In the genomic region with DNA sequence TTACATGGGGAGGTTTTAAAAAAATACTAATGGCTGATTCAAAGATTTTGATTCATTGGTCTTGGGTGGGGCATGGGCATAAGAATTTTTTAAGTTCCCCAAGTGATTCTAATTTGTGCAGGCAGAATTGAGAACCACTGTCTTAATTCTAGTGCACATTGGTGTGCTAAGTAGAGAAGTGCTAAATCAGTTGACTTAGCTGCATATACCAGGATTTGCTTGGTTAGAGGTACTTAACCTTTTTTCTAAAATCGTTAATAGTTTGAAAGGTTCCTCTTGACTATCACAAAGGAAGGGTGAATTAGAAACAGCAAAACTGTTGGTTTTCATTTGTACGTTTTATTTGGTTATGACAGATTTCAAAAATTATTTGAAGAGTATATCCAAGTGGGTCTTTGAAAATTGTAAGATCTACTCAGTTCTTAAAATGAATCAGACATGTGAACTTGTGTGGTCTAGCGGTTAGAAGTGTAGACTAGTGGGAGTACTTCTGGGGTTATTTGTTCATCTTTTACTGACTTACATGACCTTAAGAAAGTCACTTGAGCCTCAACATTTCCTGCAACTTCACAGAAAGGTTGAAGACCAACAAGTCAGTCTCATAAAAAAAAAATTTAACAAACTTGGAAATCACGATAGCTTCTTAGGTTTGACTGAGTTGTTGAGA, we compare ENCODE assay signal across 16 cellular contexts.
DNase-seq lines count a peak whose midpoint lies in the region; ATAC-seq, FAIRE-seq and TF ChIP-seq lines count a peak whose summit lies in the region.
"Had no signal": no experiment of that assay in that cellular context is flagged by ENCODE, and none has a peak within 500 bp of the region (broad histone marks: within the 10 kb centered on the region; RNA-seq: fewer than 3 reads in every experiment).

No MANE protein-coding gene starts in this region.

- TF ChIP-seq POLR2A in K562 (conservative IDR thresholded peaks at IDR 0.05): no peak

- no peaks in the 10 kb centered on the region for H3K27me3 Mint-ChIP-seq in CD4-positive, alpha-beta memory T cell

- no peaks in the 10 kb centered on the region for H4K20me1 ChIP-seq in K562 (replicated peaks; ENCODE audit: control insufficient read depth, insufficient read depth, low read length)

- no peaks in the 10 kb centered on the region for H3K36me3 ChIP-seq in CD4-positive, alpha-beta memory T cell (ENCODE audit: insufficient read depth, low read length)
- peaks cover 6% of the 10 kb centered on the region; the same call in 2 of the 3 replicates for H3K36me3 ChIP-seq in K562 (ENCODE audit: control insufficient read depth, insufficient read depth, low read length)
- H3K36me3 ChIP-seq: brain microvascular endothelial cell, WERI-Rb-1 had no signal

- in situ Hi-C loops in K562 (cut with MboI): no loop called here

- H3K4me1 ChIP-seq in CD4-positive, alpha-beta memory T cell (ENCODE audit: insufficient read depth, low read length): peaks cover 29% of the 10 kb centered on the region
- no peaks in the 10 kb centered on the region; a peak in 1 of 5 replicates for H3K4me1 ChIP-seq in K562 (replicated peaks in 1 of 2; ENCODE audit: control insufficient read depth in 2 of 2, insufficient read depth in 2 of 2, low read length in 2 of 2)
- H3K4me1 ChIP-seq: upper lobe of left lung had no signal

- DNase-seq in CD4-positive, alpha-beta memory T cell: peak in 3 of 5 donors; percentile 0 to 13 (median 6)
- DNase-seq in GM19239 (ENCODE audit: insufficient read length, low spot score) (no peak), K562 (ENCODE audit: extremely low read depth in 1 of 4, low spot score in 3 of 4) (no peak), cerebellar nuclear complex (lab: John Stamatoyannopoulos, UW) (no peak), iPS-NIHi7 (ENCODE audit: extremely low spot score) (no peak), NCI-H1930 (lab: John Stamatoyannopoulos, UW) (no peak)
- DNase-seq: brain microvascular endothelial cell; DMS 273 treated with DMSO at 0.1 percent for 48 hours; hypothalamus; left cardiac atrium; NCI-H2081 treated with DMSO at 0.1 percent for 48 hours; stimulated activated CD4-positive, alpha-beta T cell treated with anti-CD3 and anti-CD28 coated beads, Interleukin-4, amount 100 ng/mL, for 4 hours; upper lobe of left lung; WERI-Rb-1 had no signal

- H3K36me3 Mint-ChIP-seq in CD4-positive, alpha-beta memory T cell: peaks cover 9 to 34% of the 10 kb centered on the region in 2 donors

- H3K9me1 ChIP-seq in K562 (ENCODE audit: control insufficient read depth, insufficient read depth, low read length): no peaks in the 10 kb centered on the region

- H3K4me2 ChIP-seq in K562 (ENCODE audit: insufficient read depth, low read length): no peak overlapping the region

- TF ChIP-seq EP300 in K562 (IDR thresholded peaks at IDR 0.05; ENCODE audit: low read length): no peak

- BruUV-seq in K562 (replicated peaks; lab: Mats Ljungman, UMichigan): no TSS peak

- H3K27ac Mint-ChIP-seq in CD4-positive, alpha-beta memory T cell: peak overlapping the region; percentile 1 to 81 (median 15)

- H3K9me3 ChIP-seq in CD4-positive, alpha-beta memory T cell (ENCODE audit: control insufficient read depth in 1 of 2, low read length in 2 of 2): no peaks in the 10 kb centered on the region
- H3K9me3 ChIP-seq in K562 (replicated peaks; ENCODE audit: control insufficient read depth, insufficient read depth, low read depth, low read length): no peaks in the 10 kb centered on the region
- H3K9me3 ChIP-seq: upper lobe of left lung had no signal

- intact Hi-C loops in CD4-positive, alpha-beta memory T cell (cut with micrococcal nuclease): no loop called here
- intact Hi-C loops in K562 (cut with micrococcal nuclease): no loop called here

- CTCF ChIA-PET in CD4-positive, alpha-beta memory T cell (lab: Charles Lee; ENCODE audit: partially characterized antibody): interaction anchor here (1.1 to 1.5 kb wide), 3 partner anchors 55 to 120 kb away, joined by 3 to 6 read pairs (median 6); no protein-coding TSS in a partner anchor
- CTCF ChIA-PET in K562 (lab: Yijun Ruan, JAX; ENCODE audit: low intra/inter-chr PET ratio): no interaction called here

- POLR2A ChIA-PET in CD4-positive, alpha-beta memory T cell (lab: Charles Lee; ENCODE audit: partially characterized antibody): interaction anchor here (0.6 to 1.7 kb wide), 3 partner anchors 117 to 363 kb away, joined by 3 to 6 read pairs (median 5); partner anchors contain the start of gene GFI1
- POLR2A ChIA-PET in K562 (lab: Yijun Ruan, JAX): no interaction called here

- 77% methylated on average over 4 of the region's 4 CpGs for WGBS in K562 (ENCODE audit: insufficient coverage, low coverage, missing lambda C conversion rate)

- no peak overlapping the region for H3K27ac ChIP-seq in CD4-positive, alpha-beta memory T cell (ENCODE audit: low read depth, low read length)
- no peak overlapping the region for H3K27ac ChIP-seq in K562 (ENCODE audit: extremely low read depth, low read depth, low read length)
- H3K27ac ChIP-seq: brain microvascular endothelial cell, upper lobe of left lung, WERI-Rb-1 had no signal

- no peaks in the 10 kb centered on the region for H3K79me2 ChIP-seq in K562 (ENCODE audit: control insufficient read depth, insufficient read depth, low read length)

- no peaks in the 10 kb centered on the region for H3K27me3 ChIP-seq in CD4-positive, alpha-beta memory T cell (ENCODE audit: insufficient read depth, low read length)
- H3K27me3 ChIP-seq in K562 (ENCODE audit: control insufficient read depth in 2 of 2, insufficient read depth in 2 of 2, low read length in 2 of 2): no peaks in the 10 kb centered on the region
- H3K27me3 ChIP-seq: brain microvascular endothelial cell, upper lobe of left lung had no signal

- peaks cover 0 to 1% (median 0%) of the 10 kb centered on the region in 8 donors for H3K9me3 Mint-ChIP-seq in CD4-positive, alpha-beta memory T cell

- no peak overlapping the region for H2AFZ ChIP-seq in K562 (ENCODE audit: low read depth, low read length)

- no peak overlapping the region for H3K9ac ChIP-seq in K562 (ENCODE audit: insufficient read depth in 1 of 2, low read depth in 2 of 2, low read length in 2 of 2)

- TF ChIP-seq CTCF in K562 (IDR thresholded peaks at IDR 0.05 in 2 of 3, conservative IDR thresholded peaks at IDR 0.05 in 1 of 3; ENCODE audit: insufficient read depth in 2 of 3, low read depth in 1 of 3, low read length in 3 of 3): no peak

- H3K4me3 ChIP-seq in CD4-positive, alpha-beta memory T cell (ENCODE audit: low read length in 2 of 2): no peak overlapping the region
- no peak overlapping the region for H3K4me3 ChIP-seq in K562
- H3K4me3 ChIP-seq: upper lobe of left lung had no signal

- H3K4me3 Mint-ChIP-seq in CD4-positive, alpha-beta memory T cell: peak overlapping the region in 4 of 8 donors; percentile 5 to 33 (median 14)

- H3K4me1 Mint-ChIP-seq in CD4-positive, alpha-beta memory T cell: peaks cover 32 to 40% (median 36%) of the 10 kb centered on the region in 4 donors

- no peak for TF ChIP-seq RAD21 in K562 (CRISPR knock-in tag; conservative IDR thresholded peaks at IDR 0.05 in 1 of 2, IDR thresholded peaks at IDR 0.05 in 1 of 2)

- ATAC-seq in HG03442 (IDR thresholded peaks at IDR 0.05; ENCODE audit: unreplicated experiment) (peak; percentile 77), K562 (no peak)
- ATAC-seq: left cardiac atrium, SK-N-SH treated with all-trans-retinoic acid at 6 μM for 48 hours had no signal

- FAIRE-seq in GM19239 (lab: Jason Lieb, UNC) (peak; percentile 40), K562 (lab: Jason Lieb, UNC) (peak; percentile 48)

TF ChIP-seq in K562, 482 proteins besides CTCF, POLR2A, EP300 and RAD21 (continues in another document):
- TF ChIP-seq ZNF143 (CRISPR knock-in tag; IDR thresholded peaks at IDR 0.05) (no peak), ZHX1 (conservative IDR thresholded peaks at IDR 0.05; ENCODE audit: low read length) (no peak), ZNF785 (CRISPR knock-in tag; IDR thresholded peaks at IDR 0.05) (no peak), KHSRP (IDR thresholded peaks at IDR 0.05) (no peak), SETDB1 (IDR thresholded peaks at IDR 0.05; ENCODE audit: low read length) (no peak), ZNF277 (CRISPR knock-in tag; IDR thresholded peaks at IDR 0.05; ENCODE audit: borderline replicate concordance) (no peak), RFX1 (IDR thresholded peaks at IDR 0.05) (no peak)

Comparison
In these comparisons a context has a peak if more than half of its experiments do, and no peak if none do; other contexts are left out.
1. DNase-seq: peak in CD4-positive, alpha-beta memory T cell (3 of 5); none in GM19239 (single experiment), K562 (0 of 4), cerebellar nuclear complex (0 of 2), iPS-NIHi7 (single experiment) and NCI-H1930 (0 of 2).